ENCODE assay signal across 22 cellular contexts in genomic region chr13:53501387-53501786, GRCh38.
DNase-seq lines count a peak whose midpoint lies in the region; ATAC-seq and TF ChIP-seq lines count a peak whose summit lies in the region.
"Had no signal": no experiment of that assay in that cellular context is flagged by ENCODE, and none has a peak within 500 bp of the region (broad histone marks: within the 10 kb centered on the region; RNA-seq: fewer than 3 reads in every experiment).

No MANE protein-coding gene starts in this region.

- intact Hi-C loops in adrenal gland (cut with DNase I) = no loop called here

- no peak overlapping the region for H3K27ac ChIP-seq in adrenal gland
- H3K27ac ChIP-seq: RWPE1 had no signal

- H3K36me3 ChIP-seq in adrenal gland (replicated peaks in 1 of 2) = no peaks in the 10 kb centered on the region
- H3K36me3 ChIP-seq: BE2C had no signal

- no peaks in the 10 kb centered on the region for H3K4me1 ChIP-seq in adrenal gland (replicated peaks in 1 of 2)
- H3K4me1 ChIP-seq: BE2C had no signal

- peaks cover 0 to 4% (median 0%) of the 10 kb centered on the region in 3 donors for H3K9me3 ChIP-seq in adrenal gland (replicated peaks in 1 of 3)
- H3K9me3 ChIP-seq: BE2C had no signal

- H3K4me3 ChIP-seq in adrenal gland = no peak overlapping the region

- TF ChIP-seq POLR2A in adrenal gland (IDR thresholded peaks at IDR 0.05) = no peak

- DNase-seq in DMS53 treated with DMSO at 0.1 percent for 48 hours (lab: John Stamatoyannopoulos, UW; ENCODE audit: unreplicated experiment) (peak; percentile 53), NCI-H510A treated with DMSO at 0.1 percent for 48 hours (lab: John Stamatoyannopoulos, UW) (no peak), adrenal gland (no peak), ureter (ENCODE audit: low spot score) (no peak)
- DNase-seq: activated CD8-positive, alpha-beta memory T cell treated with anti-CD3 and anti-CD28 coated beads for 24 hours; BE2C; COR-L47; EL; H7; left colon; NCI-H1417 treated with DMSO at 0.1 percent for 48 hours; NCI-H2227 treated with DMSO at 0.1 percent for 48 hours; nephron progenitor cell; stimulated activated CD4-positive, alpha-beta T cell treated with anti-CD3 and anti-CD28 coated beads, Interleukin-1b, Interleukin-23, amount 100 ng/mL, for 48 hours; stimulated activated naive CD8-positive, alpha-beta T cell treated with anti-CD3 and anti-CD28 coated beads, Interleukin-15, Interleukin-2, amounts not matched to agents 100 U/mL and 50 U/mL, for 24 hours; trophoblast cell had no signal

- ATAC-seq in GM19455 (IDR thresholded peaks at IDR 0.05; ENCODE audit: unreplicated experiment) = peak; percentile 78
- peak; percentile 78 for ATAC-seq in HG02759 (IDR thresholded peaks at IDR 0.05; ENCODE audit: unreplicated experiment)
- ATAC-seq in HG03565 (IDR thresholded peaks at IDR 0.05; ENCODE audit: unreplicated experiment) = peak; percentile 96
- no peak for ATAC-seq in GM19023 (IDR thresholded peaks at IDR 0.05; ENCODE audit: unreplicated experiment)
- ATAC-seq: activated CD4-positive, CD25-positive, alpha-beta regulatory T cell treated with anti-CD3 and anti-CD28 coated beads, Interleukin-2, amount 50 U/mL, for 24 hours; left colon; stimulated activated naive CD8-positive, alpha-beta T cell treated with anti-CD3 and anti-CD28 coated beads, Interleukin-15, Interleukin-2, amounts not matched to agents 100 U/mL and 50 U/mL, for 24 hours had no signal

- no peak for TF ChIP-seq CTCF in adrenal gland (IDR thresholded peaks at IDR 0.05)

- H3K27me3 ChIP-seq in adrenal gland = no peaks in the 10 kb centered on the region
- H3K27me3 ChIP-seq: BE2C had no signal
